8 cellular contexts compared by ENCODE assay signal in genomic region chr12:120534203-120534702, GRCh38. TPM values are rescaled to one million over a fixed set of nuclear protein-coding genes. Genes with fewer than 3 reads are reported as not detected.
A peak's percentile ranks its signal among the peaks of the same experiment; 100 is the strongest.
DNase-seq lines count a peak whose midpoint lies in the region; ATAC-seq and TF ChIP-seq lines count a peak whose summit lies in the region.

Gene RNF10, plus strand, starts transcription at chr12:120534356. Its CDS starts 456 bp downstream, at chr12:120534812.

- H3K4me1 ChIP-seq in PC-9 (replicated peaks; ENCODE audit: insufficient read depth) (peaks cover 55% of the 10 kb centered on the region), mucosa of descending colon (ENCODE audit: low read depth) (peaks cover 35% of the 10 kb centered on the region)

- H3K4me3 Mint-ChIP-seq in activated T-cell treated with anti-CD3 and anti-CD28 coated beads, Interleukin-2, amount 50 U/mL, for 24 hours, result peak within 1 kb of the TSS; percentile 94

- no peak for TF ChIP-seq EP300 in Ishikawa (IDR thresholded peaks at IDR 0.05; ENCODE audit: borderline replicate concordance)

- H3K4me3 ChIP-seq in PC-9 (peak within 1 kb of the TSS; percentile 97), mucosa of descending colon (peak within 1 kb of the TSS; percentile 99)

- H3K36me3 Mint-ChIP-seq in activated T-cell treated with anti-CD3 and anti-CD28 coated beads, Interleukin-2, amount 50 U/mL, for 24 hours (ENCODE audit: low read depth), result peaks cover 48% of the 10 kb centered on the region

- no peaks in the 10 kb centered on the region for H3K9me3 Mint-ChIP-seq in activated T-cell treated with anti-CD3 and anti-CD28 coated beads, Interleukin-2, amount 50 U/mL, for 24 hours

- POLR2A ChIA-PET in PC-9 (lab: Charles Lee; ENCODE audit: unreplicated experiment), result interaction anchor here (1.1 kb wide), 1 partner anchor 333 kb away, joined by 17 read pairs; no protein-coding TSS in a partner anchor

- BruUV-seq in PC-9 (replicated peaks; lab: Mats Ljungman, UMichigan), result no TSS peak

- ATAC-seq in GM21447 (IDR thresholded peaks at IDR 0.05; ENCODE audit: unreplicated experiment) (peak; percentile 70), mucosa of descending colon (peak; percentile 78)

- peak within 1 kb of the TSS; percentile 60 for H3K27ac ChIP-seq in PC-9

- H3K27me3 ChIP-seq in PC-9 (ENCODE audit: insufficient read depth, low read depth), result no peaks in the 10 kb centered on the region

- peak; percentile 80 for DNase-seq in Caki2 (ENCODE audit: low read depth)
- peak; percentile 64 to 67 for DNase-seq in PC-9
- DNase-seq in activated T-cell treated with anti-CD3 and anti-CD28 coated beads, Interleukin-2, amount 50 U/mL, for 24 hours, result peak; percentile 80
- DNase-seq in erythroblast (lab: John Stamatoyannopoulos, UW), result peak; percentile 92 to 94
- DNase-seq in mucosa of descending colon, result peak; percentile 85 to 87 (median 86)
- DNase-seq in stimulated activated CD8-positive, alpha-beta memory T cell treated with anti-CD3 and anti-CD28 coated beads, Interleukin-4, amount 100 ng/mL, for 1 hour (ENCODE audit: low read depth in 2 of 2, low spot score in 1 of 2), result peak; percentile 38 to 47

- peak within 1 kb of the TSS; percentile 79 for H2AFZ ChIP-seq in PC-9

- H3K79me2 ChIP-seq in PC-9 (ENCODE audit: low read depth), result peaks cover 51% of the 10 kb centered on the region

- peaks cover 42% of the 10 kb centered on the region for H4K20me1 ChIP-seq in PC-9 (ENCODE audit: insufficient read depth)

- peak; percentile 95 for TF ChIP-seq POLR2A in erythroblast (IDR thresholded peaks at IDR 0.05; ENCODE audit: low read length)

- H3K4me1 Mint-ChIP-seq in activated T-cell treated with anti-CD3 and anti-CD28 coated beads, Interleukin-2, amount 50 U/mL, for 24 hours (ENCODE audit: low read depth), result peaks cover 58% of the 10 kb centered on the region

- H3K4me2 ChIP-seq in PC-9, result peak within 1 kb of the TSS; percentile 92

- H3K9me2 ChIP-seq in PC-9 (ENCODE audit: insufficient read depth), result no peaks in the 10 kb centered on the region

- no peaks in the 10 kb centered on the region for H3K9me3 ChIP-seq in PC-9 (ENCODE audit: insufficient read depth, low read depth)
- H3K9me3 ChIP-seq in mucosa of descending colon, result no peaks in the 10 kb centered on the region

- TF ChIP-seq CTCF in PC-9 (conservative IDR thresholded peaks at IDR 0.05) (no peak), mucosa of descending colon (IDR thresholded peaks at IDR 0.05) (no peak)

- CTCF ChIA-PET in PC-9 (lab: Charles Lee), result no interaction called here

- H3K27ac Mint-ChIP-seq in activated T-cell treated with anti-CD3 and anti-CD28 coated beads, Interleukin-2, amount 50 U/mL, for 24 hours, result peak within 1 kb of the TSS; percentile 93

- H3K36me3 ChIP-seq in PC-9 (ENCODE audit: low read depth) (peaks cover 22% of the 10 kb centered on the region; the same call in 1 of the 2 replicates), mucosa of descending colon (ENCODE audit: low read depth) (no peaks in the 10 kb centered on the region)

- H3F3A ChIP-seq in PC-9 (ENCODE audit: insufficient read depth, low read depth), result peaks cover 40% of the 10 kb centered on the region

- no peak for TF ChIP-seq RAD21 in Ishikawa (IDR thresholded peaks at IDR 0.05; ENCODE audit: low read depth)

- intact Hi-C loops in PC-9 (cut with micrococcal nuclease; ENCODE audit: unreplicated experiment), result loop anchor here (1.0 kb wide), 1 partner anchor 60 kb away; no protein-coding TSS in a partner anchor
- intact Hi-C loops in mucosa of descending colon (cut with DNase I, micrococcal nuclease), result no loop called here

- no peaks in the 10 kb centered on the region for H3K27me3 Mint-ChIP-seq in activated T-cell treated with anti-CD3 and anti-CD28 coated beads, Interleukin-2, amount 50 U/mL, for 24 hours

- in situ Hi-C loops in Caki2 (cut with HindIII; ENCODE audit: low pct_unique_long_range_greater_than_20kb, low sequenced_read_pairs), result no loop called here

TF ChIP-seq in Ishikawa, 13 proteins besides CTCF, POLR2A, EP300 and RAD21:
- 0 out of 2 replicates have a peak, but pooled peaks have one; percentile 15 for TF ChIP-seq TCF12 (IDR thresholded peaks at IDR 0.05; ENCODE audit: low read depth)
- TF ChIP-seq FOXM1 (IDR thresholded peaks at IDR 0.05; ENCODE audit: borderline replicate concordance, low read depth), result no peak
- no peak for TF ChIP-seq NFIC (IDR thresholded peaks at IDR 0.05)
- TF ChIP-seq TEAD4 (IDR thresholded peaks at IDR 0.05), result no peak
- peak; percentile 78 for TF ChIP-seq YY1 (IDR thresholded peaks at IDR 0.05; ENCODE audit: low read depth)
- TF ChIP-seq MAX (IDR thresholded peaks at IDR 0.05), result peak; percentile 50; the same call in 1 of the 2 replicates
- peak; percentile 70 for TF ChIP-seq TAF1 (IDR thresholded peaks at IDR 0.05; ENCODE audit: low read depth)

RNA-seq across cellular contexts. Expression of gene RNF10, which starts in this region (rescaled TPM):
- 59.8 and 79.9 TPM in 2 replicates for total RNA-seq in Caki2 (2014; rRNA removed; shearing (Covaris generic); ENCODE audit: low replicate concordance)
- total RNA-seq in PC-9 (2021) (196 and 241 TPM in 2 replicates), mucosa of descending colon (100 to 1,000 TPM; 158 to 300 (median 237) TPM)

Comparison
In these comparisons a context has a peak if more than half of its experiments do, and no peak if none do; other contexts are left out.
1. Peak in every context shown above with its lines: DNase-seq, ATAC-seq, H3K4me3 ChIP-seq and H3K27ac ChIP-seq.
2. DNase-seq: peak in every context shown above with its lines; median percentile 93 in erythroblast; 86 in mucosa of descending colon; 80 in Caki2; 80 in activated T-cell treated with anti-CD3 and anti-CD28 coated beads, Interleukin-2, amount 50 U/mL, for 24 hours; 66 in PC-9; 42 in stimulated activated CD8-positive, alpha-beta memory T cell treated with anti-CD3 and anti-CD28 coated beads, Interleukin-4, amount 100 ng/mL, for 1 hour.